ENCODE assay signal across 1 cellular context in the genomic region with DNA sequence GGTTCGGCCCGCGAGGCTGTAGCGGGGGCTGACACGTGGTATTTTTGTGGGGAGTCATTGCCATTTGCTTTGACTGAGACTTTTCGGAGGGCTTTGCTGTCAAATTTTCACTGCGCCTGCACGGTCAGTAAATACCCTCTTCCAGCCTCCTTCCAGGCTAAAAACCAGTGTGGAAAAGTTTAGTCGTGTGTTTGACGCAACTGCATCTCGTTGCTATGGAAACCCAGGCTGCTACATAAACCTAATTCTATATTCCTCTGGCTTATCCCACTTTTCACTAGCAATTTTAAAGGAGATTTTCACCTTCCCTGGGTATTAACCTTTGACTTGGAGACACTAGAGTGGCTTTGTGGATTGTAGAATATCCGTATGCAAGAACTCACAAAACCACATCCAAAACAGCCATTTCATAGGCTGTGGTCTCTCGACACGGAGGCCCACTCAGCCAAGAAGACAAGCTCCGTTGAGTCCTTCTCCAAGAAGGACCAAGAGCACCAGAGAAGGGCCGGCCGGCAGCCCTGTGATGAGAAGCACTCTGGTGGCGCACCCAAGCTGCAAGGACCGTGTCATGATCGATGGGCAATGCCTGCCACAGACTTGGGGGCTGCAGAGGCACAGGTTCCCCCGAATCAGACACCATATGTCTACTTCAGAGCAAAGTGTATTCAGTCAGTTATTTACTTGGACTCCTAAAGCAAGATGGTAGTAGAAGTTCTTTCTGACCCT.
TF ChIP-seq lines count a peak whose summit lies in the region.

No MANE protein-coding gene starts in this region.

TF ChIP-seq in K562, 482 proteins besides CTCF, POLR2A, EP300 and RAD21:
- no peak for TF ChIP-seq SETDB1 (IDR thresholded peaks at IDR 0.05; ENCODE audit: low read length)
- no peak for TF ChIP-seq ZNF224 (CRISPR knock-in tag; IDR thresholded peaks at IDR 0.05)
- peak; percentile 76 for TF ChIP-seq RFX1 (IDR thresholded peaks at IDR 0.05)
TF ChIP-seq in K562: peak in this region for 1.
